Comparison of ENCODE assay signal across 20 cellular contexts in the genomic region with DNA sequence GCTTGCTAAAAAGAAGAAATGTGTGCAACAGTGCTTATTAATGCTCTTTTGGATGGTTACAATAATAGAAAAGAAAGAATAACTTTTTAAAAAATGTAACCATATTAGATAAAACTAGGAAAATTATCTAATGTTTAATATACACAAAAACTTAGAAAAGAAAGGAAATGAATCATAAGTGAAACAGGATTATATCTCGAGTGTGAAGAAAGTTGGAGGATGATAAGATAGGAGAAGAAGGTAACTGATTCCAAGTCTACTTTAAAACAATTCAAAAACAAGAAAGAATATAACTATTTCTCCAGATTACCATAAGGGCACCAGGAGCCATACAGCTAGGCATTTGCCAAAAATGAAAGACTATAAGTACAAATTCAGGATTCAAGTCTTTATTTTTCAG.
"Had no signal": no experiment of that assay in that cellular context is flagged by ENCODE, and none has a peak within 500 bp of the region (broad histone marks: within the 10 kb centered on the region; RNA-seq: fewer than 3 reads in every experiment).

No MANE protein-coding gene starts in this region.

- H3K4me1 ChIP-seq: body of pancreas had no signal

- H3K9me3 ChIP-seq: body of pancreas, left ventricle myocardium inferior, right atrium auricular region, transverse colon had no signal

- H3K27me3 ChIP-seq: body of pancreas, right atrium auricular region, transverse colon had no signal

- ATAC-seq: activated CD8-positive, alpha-beta memory T cell treated with anti-CD3 and anti-CD28 coated beads, Interleukin-2, amount 10 ng/mL, durations not matched to agents 7 days and 5 days; body of pancreas; effector memory CD8-positive, alpha-beta T cell; natural killer cell had no signal

- H3K4me3 ChIP-seq: body of pancreas, left ventricle myocardium inferior, right atrium auricular region, skin epidermis, transverse colon had no signal

- DNase-seq: activated CD4-positive, alpha-beta T cell treated with anti-CD3 and anti-CD28 coated beads, Interleukin-2, amount 50 U/mL, for 48 hours; activated CD4-positive, CD25-positive, alpha-beta regulatory T cell treated with anti-CD3 and anti-CD28 coated beads, Interleukin-2, amount 50 U/mL, for 72 hours; activated CD8-positive, alpha-beta memory T cell treated with anti-CD3 and anti-CD28 coated beads, Interleukin-2, amount 10 ng/mL, durations not matched to agents 7 days and 5 days; activated naive CD4-positive, alpha-beta T cell treated with anti-CD3 and anti-CD28 coated beads for 36 hours; activated T-cell treated with anti-CD3 and anti-CD28 coated beads, Interleukin-2, amount 50 U/mL, for 1 hour; body of pancreas; effector memory CD8-positive, alpha-beta T cell; hippocampal formation; kidney; left ventricle myocardium inferior; mesenchymal stem cell; natural killer cell; stimulated activated CD4-positive, alpha-beta T cell treated with anti-CD3 and anti-CD28 coated beads, Interleukin-15, amount 100 ng/mL, for 24 hours; stimulated activated CD4-positive, alpha-beta T cell treated with anti-CD3 and anti-CD28 coated beads, Interleukin-4, amount 100 ng/mL, for 1 hour; stimulated activated naive CD4-positive, alpha-beta T cell treated with Interleukin-2 at 50 U/mL for 16 hours; substantia nigra; transverse colon had no signal

- FAIRE-seq: kidney had no signal

- H3K27ac ChIP-seq: body of pancreas, epithelial cell of prostate, left ventricle myocardium inferior, right atrium auricular region, skin epidermis, transverse colon had no signal
